In genomic region chr9:132409828-132410528, GRCh38 we compare ENCODE assay signal across 8 cellular contexts. TPM values are rescaled to one million over a fixed set of nuclear protein-coding genes. Genes with fewer than 3 reads are reported as not detected.
A peak's percentile ranks its signal among the peaks of the same experiment; 100 is the strongest.
DNase-seq lines count a peak whose midpoint lies in the region; ATAC-seq and TF ChIP-seq lines count a peak whose summit lies in the region.

CFAP77 (plus strand) TSS chr9:132410211; CDS start chr9:132410272, 61 bp downstream.

- no peaks in the 10 kb centered on the region for H3K36me3 ChIP-seq in neural progenitor cell

- H3K4me1 Mint-ChIP-seq in activated T-helper 1 cell treated with anti-CD3 and anti-CD28 coated beads, Interleukin-12 subunit alpha, Interleukin-12 subunit beta, Interleukin-2, Interleukin-4 antibody, amounts not matched to agents 30 ng/mL and 10 ng/mL and 1 ng/mL, durations not matched to agents 14 hours and 24 hours and 36 hours (ENCODE audit: low read depth), result peaks cover 40% of the 10 kb centered on the region
- H3K4me1 Mint-ChIP-seq in neural progenitor cell, result peaks cover 59% of the 10 kb centered on the region

- H3K4me2 ChIP-seq in neural progenitor cell, result peak within 1 kb of the TSS; percentile 87

- no peaks in the 10 kb centered on the region for H3K9me3 Mint-ChIP-seq in activated T-helper 1 cell treated with anti-CD3 and anti-CD28 coated beads, Interleukin-12 subunit alpha, Interleukin-12 subunit beta, Interleukin-2, Interleukin-4 antibody, amounts not matched to agents 30 ng/mL and 10 ng/mL and 1 ng/mL, durations not matched to agents 14 hours and 24 hours and 36 hours
- H3K9me3 Mint-ChIP-seq in neural progenitor cell, result no peaks in the 10 kb centered on the region

- H3K4me1 ChIP-seq in neural progenitor cell, result peaks cover 20% of the 10 kb centered on the region

- peaks cover 17% of the 10 kb centered on the region for H3K79me2 ChIP-seq in neural progenitor cell (ENCODE audit: low read depth)

- DNase-seq in DMS53 (lab: John Stamatoyannopoulos, UW) (peak; percentile 77), DMS53 treated with DMSO at 0.1 percent for 48 hours (lab: John Stamatoyannopoulos, UW; ENCODE audit: unreplicated experiment) (no peak), NCI-H2227 (lab: John Stamatoyannopoulos, UW; ENCODE audit: unreplicated experiment) (peak; percentile 62), fibroblast of villous mesenchyme (ENCODE audit: low read depth) (peak; percentile 56), neural progenitor cell (ENCODE audit: low spot score) (peak; percentile 86)
- no peak for DNase-seq in activated T-helper 1 cell treated with anti-CD3 and anti-CD28 coated beads, Interleukin-12 subunit alpha, Interleukin-12 subunit beta, Interleukin-2, Interleukin-4 antibody, amounts not matched to agents 30 ng/mL and 10 ng/mL and 1 ng/mL, durations not matched to agents 14 hours and 24 hours and 36 hours (ENCODE audit: low spot score)

- ATAC-seq in GM18868 (IDR thresholded peaks at IDR 0.05; ENCODE audit: unreplicated experiment) (no peak), GM21825 (IDR thresholded peaks at IDR 0.05; ENCODE audit: unreplicated experiment) (no peak)

- H3K9ac ChIP-seq in neural progenitor cell, result peak within 1 kb of the TSS; percentile 79

- H3K4me3 ChIP-seq in fibroblast of villous mesenchyme (ENCODE audit: low read depth, low read length) (peak within 1 kb of the TSS; percentile 54), neural progenitor cell (peak within 1 kb of the TSS; percentile 61)

- H3K27ac Mint-ChIP-seq in activated T-helper 1 cell treated with anti-CD3 and anti-CD28 coated beads, Interleukin-12 subunit alpha, Interleukin-12 subunit beta, Interleukin-2, Interleukin-4 antibody, amounts not matched to agents 30 ng/mL and 10 ng/mL and 1 ng/mL, durations not matched to agents 14 hours and 24 hours and 36 hours, result peak within 1 kb of the TSS; percentile 31
- H3K27ac Mint-ChIP-seq in neural progenitor cell, result peak within 1 kb of the TSS; percentile 53

- H3K27me3 Mint-ChIP-seq in activated T-helper 1 cell treated with anti-CD3 and anti-CD28 coated beads, Interleukin-12 subunit alpha, Interleukin-12 subunit beta, Interleukin-2, Interleukin-4 antibody, amounts not matched to agents 30 ng/mL and 10 ng/mL and 1 ng/mL, durations not matched to agents 14 hours and 24 hours and 36 hours (ENCODE audit: insufficient read depth), result peaks cover 44% of the 10 kb centered on the region
- H3K27me3 Mint-ChIP-seq in neural progenitor cell (ENCODE audit: insufficient read depth, low read depth), result peaks cover 15% of the 10 kb centered on the region

- H3K36me3 Mint-ChIP-seq in activated T-helper 1 cell treated with anti-CD3 and anti-CD28 coated beads, Interleukin-12 subunit alpha, Interleukin-12 subunit beta, Interleukin-2, Interleukin-4 antibody, amounts not matched to agents 30 ng/mL and 10 ng/mL and 1 ng/mL, durations not matched to agents 14 hours and 24 hours and 36 hours (ENCODE audit: low read depth), result peaks cover 5% of the 10 kb centered on the region
- H3K36me3 Mint-ChIP-seq in neural progenitor cell, result no peaks in the 10 kb centered on the region

- peak within 1 kb of the TSS; percentile 56 for H3K4me3 Mint-ChIP-seq in activated T-helper 1 cell treated with anti-CD3 and anti-CD28 coated beads, Interleukin-12 subunit alpha, Interleukin-12 subunit beta, Interleukin-2, Interleukin-4 antibody, amounts not matched to agents 30 ng/mL and 10 ng/mL and 1 ng/mL, durations not matched to agents 14 hours and 24 hours and 36 hours
- peak within 1 kb of the TSS; percentile 82 for H3K4me3 Mint-ChIP-seq in neural progenitor cell

- H4K20me1 ChIP-seq in neural progenitor cell (ENCODE audit: low read depth), result peaks cover 5% of the 10 kb centered on the region

- H3F3A ChIP-seq in neural progenitor cell (ENCODE audit: low read depth), result peaks cover 24% of the 10 kb centered on the region

- H3K9me3 ChIP-seq in neural progenitor cell (ENCODE audit: low read depth), result no peaks in the 10 kb centered on the region

- TF ChIP-seq CTCF in fibroblast of villous mesenchyme (IDR thresholded peaks at IDR 0.05; ENCODE audit: insufficient read depth, low read depth, low read length) (no peak), neural progenitor cell (IDR thresholded peaks at IDR 0.05) (no peak)

- H2AFZ ChIP-seq in neural progenitor cell (replicated peaks), result peak within 1 kb of the TSS; percentile 93

- H3K27ac ChIP-seq in neural progenitor cell, result no peak within 1 kb of the TSS

- peaks cover 72% of the 10 kb centered on the region for H3K27me3 ChIP-seq in neural progenitor cell

- intact Hi-C loops in activated T-helper 1 cell treated with anti-CD3 and anti-CD28 coated beads, Interleukin-12 subunit alpha, Interleukin-12 subunit beta, Interleukin-2, Interleukin-4 antibody, amounts not matched to agents 30 ng/mL and 10 ng/mL and 1 ng/mL, durations not matched to agents 14 hours and 24 hours and 36 hours (cut with micrococcal nuclease), result loop anchor here (1.0 to 10.0 kb wide), 5 partner anchors 77 to 1752 kb away; partner anchors contain the start of gene RNU6ATAC

RNA-seq across cellular contexts. Expression of gene CFAP77, which starts in this region (rescaled TPM):
- total RNA-seq in activated T-helper 1 cell treated with anti-CD3 and anti-CD28 coated beads, Interleukin-12 subunit alpha, Interleukin-12 subunit beta, Interleukin-2, Interleukin-4 antibody, amounts not matched to agents 30 ng/mL and 10 ng/mL and 1 ng/mL, durations not matched to agents 14 hours and 24 hours and 36 hours, result not detected in 2 replicates
- total RNA-seq in fibroblast of villous mesenchyme, result under 0.01 TPM in 1 of 2 replicates, not detected in the other
- total RNA-seq in neural progenitor cell (ENCODE audit: low replicate concordance), result 1.8 and 3.6 TPM in 2 replicates

Comparison
In these comparisons a context has a peak if more than half of its experiments do, and no peak if none do; other contexts are left out.
1. DNase-seq: peak in DMS53 (single experiment), NCI-H2227 (single experiment) and neural progenitor cell (single experiment); none in DMS53 treated with DMSO at 0.1 percent for 48 hours (single experiment) and activated T-helper 1 cell treated with anti-CD3 and anti-CD28 coated beads, Interleukin-12 subunit alpha, Interleukin-12 subunit beta, Interleukin-2, Interleukin-4 antibody, amounts not matched to agents 30 ng/mL and 10 ng/mL and 1 ng/mL, durations not matched to agents 14 hours and 24 hours and 36 hours (single experiment).
2. Peak in DNase-seq and H3K4me3 ChIP-seq in fibroblast of villous mesenchyme; RNA of the gene not detected or under 1 TPM.